Comparison of ENCODE assay signal across 1 cellular context in genomic region chr17:46983782-46984181, GRCh38.
TF ChIP-seq lines count a peak whose summit lies in the region.

No MANE protein-coding gene starts in this region.

TF ChIP-seq in GM12878, 131 proteins besides CTCF, POLR2A, EP300 and RAD21:
- TF ChIP-seq, protein P1, sequence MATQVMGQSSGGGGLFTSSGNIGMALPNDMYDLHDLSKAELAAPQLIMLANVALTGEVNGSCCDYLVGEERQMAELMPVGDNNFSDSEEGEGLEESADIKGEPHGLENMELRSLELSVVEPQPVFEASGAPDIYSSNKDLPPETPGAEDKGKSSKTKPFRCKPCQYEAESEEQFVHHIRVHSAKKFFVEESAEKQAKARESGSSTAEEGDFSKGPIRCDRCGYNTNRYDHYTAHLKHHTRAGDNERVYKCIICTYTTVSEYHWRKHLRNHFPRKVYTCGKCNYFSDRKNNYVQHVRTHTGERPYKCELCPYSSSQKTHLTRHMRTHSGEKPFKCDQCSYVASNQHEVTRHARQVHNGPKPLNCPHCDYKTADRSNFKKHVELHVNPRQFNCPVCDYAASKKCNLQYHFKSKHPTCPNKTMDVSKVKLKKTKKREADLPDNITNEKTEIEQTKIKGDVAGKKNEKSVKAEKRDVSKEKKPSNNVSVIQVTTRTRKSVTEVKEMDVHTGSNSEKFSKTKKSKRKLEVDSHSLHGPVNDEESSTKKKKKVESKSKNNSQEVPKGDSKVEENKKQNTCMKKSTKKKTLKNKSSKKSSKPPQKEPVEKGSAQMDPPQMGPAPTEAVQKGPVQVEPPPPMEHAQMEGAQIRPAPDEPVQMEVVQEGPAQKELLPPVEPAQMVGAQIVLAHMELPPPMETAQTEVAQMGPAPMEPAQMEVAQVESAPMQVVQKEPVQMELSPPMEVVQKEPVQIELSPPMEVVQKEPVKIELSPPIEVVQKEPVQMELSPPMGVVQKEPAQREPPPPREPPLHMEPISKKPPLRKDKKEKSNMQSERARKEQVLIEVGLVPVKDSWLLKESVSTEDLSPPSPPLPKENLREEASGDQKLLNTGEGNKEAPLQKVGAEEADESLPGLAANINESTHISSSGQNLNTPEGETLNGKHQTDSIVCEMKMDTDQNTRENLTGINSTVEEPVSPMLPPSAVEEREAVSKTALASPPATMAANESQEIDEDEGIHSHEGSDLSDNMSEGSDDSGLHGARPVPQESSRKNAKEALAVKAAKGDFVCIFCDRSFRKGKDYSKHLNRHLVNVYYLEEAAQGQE (IDR thresholded peaks at IDR 0.05; ENCODE audit: low read depth, low read length): peak; percentile 62; the same call in 1 of the 2 replicates
- TF ChIP-seq RUNX3 (IDR thresholded peaks at IDR 0.05; ENCODE audit: low read length) (no peak), NR2C1 (IDR thresholded peaks at IDR 0.05) (no peak)
TF ChIP-seq in GM12878: peak in this region for 1.
